9 cellular contexts compared by ENCODE assay signal in the genomic region with DNA sequence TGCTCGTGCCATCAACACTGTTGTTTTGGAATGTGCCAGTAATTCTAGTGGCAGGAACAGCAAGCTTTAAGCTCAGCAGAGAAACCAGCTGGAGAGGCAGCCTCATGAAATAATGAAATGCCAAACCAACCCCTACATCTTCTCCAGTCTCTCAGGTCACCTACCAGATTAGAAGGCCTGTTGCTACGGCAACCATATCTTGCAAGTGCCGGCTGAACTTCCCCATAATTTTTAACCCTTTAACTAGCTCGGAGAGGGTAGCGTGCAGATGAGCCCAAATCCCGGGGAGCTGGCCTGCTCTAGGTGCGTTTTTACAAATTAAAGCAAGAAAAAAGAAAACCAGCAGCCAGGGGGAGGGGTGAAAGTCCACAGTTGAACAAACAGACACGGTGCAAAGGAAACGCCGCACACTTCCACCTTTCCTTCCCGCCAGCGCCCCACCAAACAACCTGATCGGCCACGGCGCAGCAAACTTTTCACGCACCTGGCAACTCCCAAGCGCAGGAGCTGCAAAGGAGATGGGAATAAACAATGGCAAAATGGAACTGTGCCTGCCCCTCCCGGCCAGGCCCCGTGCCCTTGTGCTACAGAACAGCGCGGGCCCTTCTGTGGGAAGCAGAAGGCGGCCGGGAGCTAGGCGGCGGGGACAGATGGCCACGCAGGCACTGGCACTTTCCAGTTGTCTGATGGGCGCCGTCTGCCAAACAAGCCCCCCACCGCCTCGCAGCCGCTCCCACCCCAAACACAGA. TPM values are rescaled to one million over a fixed set of nuclear protein-coding genes. Genes with fewer than 3 reads are reported as not detected.
A peak's percentile ranks its signal among the peaks of the same experiment; 100 is the strongest.
DNase-seq lines count a peak whose midpoint lies in the region; ATAC-seq and TF ChIP-seq lines count a peak whose summit lies in the region.
"Had no signal": no experiment of that assay in that cellular context is flagged by ENCODE, and none has a peak within 500 bp of the region (broad histone marks: within the 10 kb centered on the region; RNA-seq: fewer than 3 reads in every experiment).

No MANE protein-coding gene starts in this region.

- TF ChIP-seq CTCF in hepatocyte (IDR thresholded peaks at IDR 0.05; ENCODE audit: poor library complexity): no peak

- no peak overlapping the region for H2AFZ ChIP-seq in hepatocyte

- peak in 4 of 6 experiments; percentile 10 to 46 (median 26) for DNase-seq in stimulated activated naive CD4-positive, alpha-beta T cell (lab: John Stamatoyannopoulos, UW)
- DNase-seq in stimulated activated naive CD4-positive, alpha-beta T cell treated with Interleukin-2 at 50 U/mL for 16 hours (lab: John Stamatoyannopoulos, UW): no peak
- DNase-seq in SKM-1 (lab: John Stamatoyannopoulos, UW; ENCODE audit: unreplicated experiment) (peak; percentile 51), hepatocyte (ENCODE audit: low spot score) (peak; percentile 60), aorta (peak; percentile 36 to 63), posterior vena cava (ENCODE audit: low spot score) (no peak), mesenteric fat pad (ENCODE audit: low spot score) (no peak)
- DNase-seq: midbrain had no signal

- H3K27ac ChIP-seq in hepatocyte (peak overlapping the region; percentile 77), aorta (ENCODE audit: low read depth in 1 of 2, low read length in 2 of 2) (no peak overlapping the region)

- peak overlapping the region; percentile 81 for H3K4me2 ChIP-seq in hepatocyte

- peaks cover 99% of the 10 kb centered on the region for H3K79me2 ChIP-seq in hepatocyte

- ATAC-seq in aorta (ENCODE audit: low FRiP score): no peak
- ATAC-seq in HG02798 (IDR thresholded peaks at IDR 0.05; ENCODE audit: poor library complexity, unreplicated experiment): no peak

- H3K4me3 ChIP-seq in hepatocyte (no peak overlapping the region), aorta (ENCODE audit: low read length in 2 of 2) (no peak overlapping the region)

- intact Hi-C loops in aorta (cut with DNase I): no loop called here
- intact Hi-C loops in posterior vena cava (cut with DNase I): no loop called here

- H3K27me3 ChIP-seq in hepatocyte (no peaks in the 10 kb centered on the region), aorta (ENCODE audit: control insufficient read depth in 1 of 2, insufficient read depth in 2 of 2, low read length in 1 of 2) (no peaks in the 10 kb centered on the region)

- no peaks in the 10 kb centered on the region for H3K9me2 ChIP-seq in hepatocyte (replicated peaks; ENCODE audit: insufficient read depth)

- H3K36me3 ChIP-seq in hepatocyte (replicated peaks; ENCODE audit: insufficient read depth, low read depth): no peaks in the 10 kb centered on the region
- H3K36me3 ChIP-seq in aorta (ENCODE audit: control insufficient read depth in 1 of 2, insufficient read depth in 2 of 2, low read length in 1 of 2): no peaks in the 10 kb centered on the region

- no peaks in the 10 kb centered on the region for H3K9me3 ChIP-seq in hepatocyte (ENCODE audit: low read depth)
- H3K9me3 ChIP-seq in aorta (ENCODE audit: control insufficient read depth, low read length): no peaks in the 10 kb centered on the region

- H3K4me1 ChIP-seq in hepatocyte (ENCODE audit: insufficient read depth) (peaks cover 42% of the 10 kb centered on the region), aorta (ENCODE audit: control insufficient read depth in 1 of 2, insufficient read depth in 2 of 2, low read length in 2 of 2) (no peaks in the 10 kb centered on the region)

- WGBS in hepatocyte (ENCODE audit: low lambda C conversion rate, missing lambda C conversion rate): 37% methylated on average over 31 of the region's 31 CpGs
- WGBS in aorta, 2 donors: 78 to 79% methylated on average over 31 of the region's 31 CpGs

- H4K20me1 ChIP-seq in hepatocyte (ENCODE audit: insufficient read depth, poor library complexity, severe bottlenecking): peaks cover 87% of the 10 kb centered on the region

RNA-seq across cellular contexts. Expression of gene SSBP3, which starts 50.1 kb away (rescaled TPM):
- total RNA-seq in hepatocyte: 27.1 and 47.2 TPM in 2 replicates
- 23.8 and 25.8 TPM in 2 replicates for polyA plus RNA-seq in hepatocyte
- 10 to 100 TPM; 73.8 to 83.4 TPM for total RNA-seq in aorta
- polyA plus RNA-seq in aorta: 10 to 100 TPM; 43.7 to 57.7 TPM
- 10 to 100 TPM; 41.8 to 56.1 TPM for total RNA-seq in posterior vena cava
- 41.1 TPM for total RNA-seq in mesenteric fat pad

Comparison
In these comparisons a context has a peak if more than half of its experiments do, and no peak if none do; other contexts are left out.
1. DNase-seq: peak in stimulated activated naive CD4-positive, alpha-beta T cell (4 of 6), SKM-1 (single experiment), hepatocyte (single experiment) and aorta (2 of 2); none in stimulated activated naive CD4-positive, alpha-beta T cell treated with Interleukin-2 at 50 U/mL for 16 hours (single experiment), posterior vena cava (single experiment) and mesenteric fat pad (single experiment).